In genomic region chrX:23667239-23668177, GRCh38 we compare ENCODE assay signal across 8 cellular contexts. TPM values are rescaled to one million over a fixed set of nuclear protein-coding genes. Genes with fewer than 3 reads are reported as not detected.
DNase-seq lines count a peak whose midpoint lies in the region; ATAC-seq and TF ChIP-seq lines count a peak whose summit lies in the region.

Gene PRDX4 (plus strand): TSS chrX:23667493. CDS start chrX:23667571, 78 bp downstream.

- no peaks in the 10 kb centered on the region for H3K9me3 ChIP-seq in liver (ENCODE audit: control insufficient read depth in 4 of 4, low read length in 3 of 4)

- TF ChIP-seq CTCF in BJ (IDR thresholded peaks at IDR 0.05; ENCODE audit: insufficient read depth, low read depth, low read length), result no peak
- TF ChIP-seq CTCF in liver (IDR thresholded peaks at IDR 0.05; ENCODE audit: low read depth, low read length, missing input control), result no peak

- H3K36me3 ChIP-seq in BJ (ENCODE audit: control insufficient read depth, insufficient read depth, low read length), result no peaks in the 10 kb centered on the region
- H3K36me3 ChIP-seq in liver (ENCODE audit: control insufficient read depth in 4 of 4, insufficient read depth in 3 of 4, low read depth in 1 of 4, low read length in 3 of 4), result no peaks in the 10 kb centered on the region

- peak; percentile 45 for ATAC-seq in HG03457 (IDR thresholded peaks at IDR 0.05; ENCODE audit: unreplicated experiment)

- H3K4me1 ChIP-seq in liver (ENCODE audit: control insufficient read depth in 4 of 4, insufficient read depth in 4 of 4, low read length in 3 of 4), result peaks cover 2 to 5% (median 5%) of the 10 kb centered on the region in 4 donors

- no peaks in the 10 kb centered on the region for H3K27me3 ChIP-seq in BJ (ENCODE audit: control insufficient read depth, insufficient read depth, low read length)
- no peaks in the 10 kb centered on the region for H3K27me3 ChIP-seq in liver (ENCODE audit: control insufficient read depth in 4 of 4, insufficient read depth in 4 of 4, low read length in 3 of 4)

- peak within 1 kb of the TSS; percentile 81 for H3K4me3 ChIP-seq in BJ (ENCODE audit: low read depth, low read length)
- peak within 1 kb of the TSS; percentile 64 to 91 (median 82) for H3K4me3 ChIP-seq in liver (ENCODE audit: low read depth in 1 of 3, low read length in 3 of 3)

- peak within 1 kb of the TSS; percentile 66 to 88 for H3K27ac ChIP-seq in liver (ENCODE audit: low read depth in 1 of 2, low read length in 2 of 2)

- CTCF ChIA-PET in BJ (lab: Yijun Ruan, JAX), result interaction anchor here (2.3 kb wide), 1 partner anchor 234 kb away, joined by 6 read pairs; no protein-coding TSS in a partner anchor

- H3K9ac ChIP-seq in liver (ENCODE audit: low read depth in 1 of 2, low read length in 2 of 2), result peak within 1 kb of the TSS; percentile 51 to 60

- DNase-seq in BJ (ENCODE audit: low read depth) (peak; percentile 22), GM19240 (ENCODE audit: insufficient read length, low spot score) (peak; percentile 20), NCI-H526 treated with DMSO at 0.1 percent for 48 hours (lab: John Stamatoyannopoulos, UW) (peak; percentile 83), dermis blood vessel endothelial cell (peak; percentile 91)
- DNase-seq in activated CD4-positive, alpha-beta T cell treated with anti-CD3 and anti-CD28 coated beads, Interleukin-2, amount 50 U/mL, for 1 hour, result peak; percentile 63
- DNase-seq in stimulated activated CD4-positive, alpha-beta T cell treated with anti-CD3 and anti-CD28 coated beads, Interleukin-4, amount 100 ng/mL, for 1 hour, result peak; percentile 78

- no peak for TF ChIP-seq RAD21 in liver (IDR thresholded peaks at IDR 0.05)

- WGBS in liver, result under 1% methylated on average over 73 of the region's 73 CpGs

- POLR2A ChIA-PET in BJ (lab: Charles Lee), result no interaction called here

TF ChIP-seq in liver, 16 proteins besides CTCF, POLR2A, EP300 and RAD21:
- TF ChIP-seq FOXA1 (IDR thresholded peaks at IDR 0.05) (no peak), HNF4A (conservative IDR thresholded peaks at IDR 0.05) (no peak), NR2F2 (IDR thresholded peaks at IDR 0.05) (no peak), GABPA (IDR thresholded peaks at IDR 0.05 in 1 of 2, conservative IDR thresholded peaks at IDR 0.05 in 1 of 2) (no peak), SP1 (IDR thresholded peaks at IDR 0.05) (peak; percentile 19), FOXA2 (IDR thresholded peaks at IDR 0.05) (no peak), EGR1 (IDR thresholded peaks at IDR 0.05; ENCODE audit: low read depth in 2 of 2) (no peak), RXRA (IDR thresholded peaks at IDR 0.05) (peak in 1 of 2 donors; percentile 9), YY1 (IDR thresholded peaks at IDR 0.05) (no peak), REST (IDR thresholded peaks at IDR 0.05) (peak; percentile 46), ZBTB33 (IDR thresholded peaks at IDR 0.05) (peak; percentile 78), JUND (IDR thresholded peaks at IDR 0.05) (no peak), MAX (IDR thresholded peaks at IDR 0.05) (no peak), HNF4G (IDR thresholded peaks at IDR 0.05) (no peak), ATF3 (IDR thresholded peaks at IDR 0.05) (no peak), TAF1 (conservative IDR thresholded peaks at IDR 0.05) (no peak)

RNA-seq across cellular contexts. Expression of gene PRDX4, which starts in this region (rescaled TPM):
- polyA plus RNA-seq in BJ (2011; rRNA removed) (168 and 260 TPM in 2 replicates), liver (100 to 1,000 TPM; 470 to 480 TPM)
- polyA minus RNA-seq in BJ (2011; rRNA and poly(A)+ RNA removed), result 18.3 and 23.1 TPM in 2 replicates
- total RNA-seq in dermis blood vessel endothelial cell (127 and 222 TPM in 2 replicates), liver (100 to 1,000 TPM; 183 to 355 TPM)

Comparison
In these comparisons a context has a peak if more than half of its experiments do, and no peak if none do; other contexts are left out.
1. Peak in every context shown above with its lines: DNase-seq, ATAC-seq, H3K4me3 ChIP-seq and H3K27ac ChIP-seq.
2. DNase-seq: peak in every context shown above with its lines; median percentile 91 in dermis blood vessel endothelial cell; 83 in NCI-H526 treated with DMSO at 0.1 percent for 48 hours; 78 in stimulated activated CD4-positive, alpha-beta T cell treated with anti-CD3 and anti-CD28 coated beads, Interleukin-4, amount 100 ng/mL, for 1 hour; 63 in activated CD4-positive, alpha-beta T cell treated with anti-CD3 and anti-CD28 coated beads, Interleukin-2, amount 50 U/mL, for 1 hour; 22 in BJ; 20 in GM19240.